ENCODE assay signal across 8 cellular contexts in genomic region chr7:88789480-88790064, GRCh38. TPM values are rescaled to one million over a fixed set of nuclear protein-coding genes. Genes with fewer than 3 reads are reported as not detected.
DNase-seq lines count a peak whose midpoint lies in the region; ATAC-seq and TF ChIP-seq lines count a peak whose summit lies in the region.
"Had no signal": no experiment of that assay in that cellular context is flagged by ENCODE, and none has a peak within 500 bp of the region (broad histone marks: within the 10 kb centered on the region; RNA-seq: fewer than 3 reads in every experiment).

No MANE protein-coding gene starts in this region.

- H3K36me3 ChIP-seq in adrenal gland (replicated peaks in 1 of 2) (no peaks in the 10 kb centered on the region), lower lobe of right lung (no peaks in the 10 kb centered on the region)
- H3K36me3 ChIP-seq: SJSA1 had no signal

- ATAC-seq in HG03520 (IDR thresholded peaks at IDR 0.05; ENCODE audit: unreplicated experiment) (peak; percentile 60), lower lobe of right lung (no peak), esophagus mucosa (no peak)

- TF ChIP-seq CTCF in adrenal gland (IDR thresholded peaks at IDR 0.05) (peak; percentile 18 to 62 (median 38)), lower lobe of right lung (IDR thresholded peaks at IDR 0.05) (peak; percentile 48)

- H3K4me1 ChIP-seq in adrenal gland (replicated peaks in 1 of 2) (no peaks in the 10 kb centered on the region), lower lobe of right lung (no peaks in the 10 kb centered on the region)
- H3K4me1 ChIP-seq: SJSA1 had no signal

- H3K4me3 ChIP-seq in adrenal gland (no peak overlapping the region), lower lobe of right lung (no peak overlapping the region)
- H3K4me3 ChIP-seq: SJSA1 had no signal

- no peak for TF ChIP-seq POLR2A in adrenal gland (IDR thresholded peaks at IDR 0.05)

- H3K9me3 ChIP-seq in adrenal gland (replicated peaks in 1 of 3) (no peaks in the 10 kb centered on the region), lower lobe of right lung (no peaks in the 10 kb centered on the region)
- H3K9me3 ChIP-seq: SJSA1 had no signal

- DNase-seq in GM03348 (ENCODE audit: low spot score), result peak; percentile 17
- no peak for DNase-seq in adrenal gland
- no peak for DNase-seq in lower lobe of right lung
- DNase-seq in NCI-H187 (lab: John Stamatoyannopoulos, UW), result no peak
- no peak for DNase-seq in HK-2 (ENCODE audit: unreplicated experiment)

- WGBS in adrenal gland, 4 donors, result 60 to 65% (median 64%) methylated on average over 2 of the region's 2 CpGs

- intact Hi-C loops in adrenal gland (cut with DNase I), result no loop called here
- intact Hi-C loops in lower lobe of right lung (cut with DNase I), result no loop called here

- H3K27me3 ChIP-seq in adrenal gland (no peaks in the 10 kb centered on the region), lower lobe of right lung (ENCODE audit: low read depth) (no peaks in the 10 kb centered on the region)
- H3K27me3 ChIP-seq: SJSA1 had no signal

- no peak overlapping the region for H3K27ac ChIP-seq in adrenal gland
- no peak overlapping the region for H3K27ac ChIP-seq in lower lobe of right lung
- H3K27ac ChIP-seq: SJSA1 had no signal

RNA-seq across cellular contexts. Expression of gene TEX47, which starts 6.0 kb away (rescaled TPM):
- total RNA-seq in adrenal gland (not detected), lower lobe of right lung (not detected), esophagus mucosa (not detected)
- not detected for polyA plus RNA-seq in adrenal gland
- total RNA-seq: SJSA1 had no signal

RNA-seq across cellular contexts. Expression of gene ZNF804B, which starts 30.1 kb away (rescaled TPM):
- total RNA-seq in adrenal gland (under 1 TPM in 2 of 8 donors, not detected in 6; 0.08 to 0.09 TPM), lower lobe of right lung (not detected), esophagus mucosa (not detected)
- under 1 TPM in 2 of 3 donors, not detected in 1; 0.04 to 0.08 TPM for polyA plus RNA-seq in adrenal gland
- total RNA-seq: SJSA1 had no signal
